ENCODE assay signal across 8 cellular contexts in genomic region chr16:46830417-46830901, GRCh38. TPM values are rescaled to one million over a fixed set of nuclear protein-coding genes. Genes with fewer than 3 reads are reported as not detected.
A peak's percentile ranks its signal among the peaks of the same experiment; 100 is the strongest.
DNase-seq lines count a peak whose midpoint lies in the region; ATAC-seq and TF ChIP-seq lines count a peak whose summit lies in the region.

No MANE protein-coding gene starts in this region.

- H3K27ac Mint-ChIP-seq in activated CD4-positive, alpha-beta memory T cell treated with anti-CD3 and anti-CD28 coated beads, Interleukin-2, amount 10 ng/mL, durations not matched to agents 7 days and 5 days = peak overlapping the region; percentile 93

- peak overlapping the region; percentile 46 for H2AFZ ChIP-seq in neural cell (ENCODE audit: low read depth, low read length)

- H3K9ac ChIP-seq in HUES64 (ENCODE audit: low read depth, low read length) (peak overlapping the region; percentile 94), neural cell (ENCODE audit: low read length) (peak overlapping the region; percentile 87)

- H3K27me3 ChIP-seq in HUES64 (ENCODE audit: insufficient read depth, low read length) = no peaks in the 10 kb centered on the region
- no peaks in the 10 kb centered on the region for H3K27me3 ChIP-seq in neural cell (ENCODE audit: insufficient read depth, low read depth, low read length)
- H3K27me3 ChIP-seq in transverse colon = no peaks in the 10 kb centered on the region

- DNase-seq in CD1c-positive myeloid dendritic cell (ENCODE audit: extremely low spot score) (peak; percentile 52), epithelial cell of proximal tubule (ENCODE audit: low read depth) (no peak), transverse colon (peak; percentile 48), ureter (ENCODE audit: low spot score) (no peak)
- peak; percentile 51 for DNase-seq in activated CD4-positive, alpha-beta memory T cell treated with anti-CD3 and anti-CD28 coated beads, Interleukin-2, amount 10 ng/mL, durations not matched to agents 7 days and 5 days

- ATAC-seq in GM19468 (IDR thresholded peaks at IDR 0.05; ENCODE audit: extremely low read depth, unreplicated experiment) = peak; percentile 0

- intact Hi-C loops in transverse colon (cut with DNase I; ENCODE audit: low total_unique reads) = no loop called here

- POLR2A ChIA-PET in activated CD4-positive, alpha-beta memory T cell treated with anti-CD3 and anti-CD28 coated beads, Interleukin-2, amount 10 ng/mL, durations not matched to agents 7 days and 5 days (lab: Charles Lee) = interaction anchor here (0.8 to 4.7 kb wide), 16 partner anchors 8 to 210 kb away, joined by 3 to 30 read pairs (median 5); partner anchors contain the start of genes DNAJA2, GPT2, ORC6 and SHCBP1

- no peak for TF ChIP-seq POLR2A in transverse colon (IDR thresholded peaks at IDR 0.05)

- no peak for TF ChIP-seq RAD21 in neural cell (conservative IDR thresholded peaks at IDR 0.05)

- H3K4me3 ChIP-seq in HUES64 (ENCODE audit: low read length) = peak overlapping the region; percentile 100
- peak overlapping the region; percentile 82 for H3K4me3 ChIP-seq in epithelial cell of proximal tubule (ENCODE audit: low read depth, low read length)
- H3K4me3 ChIP-seq in neural cell (ENCODE audit: low read length) = peak overlapping the region; percentile 87
- peak overlapping the region; percentile 85 to 98 (median 95) for H3K4me3 ChIP-seq in transverse colon

- in situ Hi-C loops in transverse colon (cut with MboI; ENCODE audit: low pct_ligation_motif_present in 1 of 4, low pct_unique_long_range_greater_than_20kb in 1 of 4, low sequenced_read_pairs in 3 of 4) = no loop called here

- H3F3A ChIP-seq in neural cell (ENCODE audit: insufficient read depth, low read length, poor library complexity, severe bottlenecking) = peaks cover 9% of the 10 kb centered on the region

- no peaks in the 10 kb centered on the region for H3K9me2 ChIP-seq in neural cell (ENCODE audit: insufficient read depth, low read length)

- peaks cover 7% of the 10 kb centered on the region for H3K27me3 Mint-ChIP-seq in activated CD4-positive, alpha-beta memory T cell treated with anti-CD3 and anti-CD28 coated beads, Interleukin-2, amount 10 ng/mL, durations not matched to agents 7 days and 5 days

- no peaks in the 10 kb centered on the region for H3K9me3 Mint-ChIP-seq in activated CD4-positive, alpha-beta memory T cell treated with anti-CD3 and anti-CD28 coated beads, Interleukin-2, amount 10 ng/mL, durations not matched to agents 7 days and 5 days

- H3K4me3 Mint-ChIP-seq in activated CD4-positive, alpha-beta memory T cell treated with anti-CD3 and anti-CD28 coated beads, Interleukin-2, amount 10 ng/mL, durations not matched to agents 7 days and 5 days = peak overlapping the region; percentile 98

- peaks cover 25% of the 10 kb centered on the region for H3K4me1 ChIP-seq in HUES64 (ENCODE audit: insufficient read depth, low read length)
- H3K4me1 ChIP-seq in transverse colon = peaks cover 0 to 31% (median 23%) of the 10 kb centered on the region in 4 donors

- no peaks in the 10 kb centered on the region for H3K36me3 ChIP-seq in HUES64 (ENCODE audit: insufficient read depth, low read length)
- H3K36me3 ChIP-seq in neural cell (ENCODE audit: insufficient read depth, low read length) = no peaks in the 10 kb centered on the region
- no peaks in the 10 kb centered on the region for H3K36me3 ChIP-seq in transverse colon

- TF ChIP-seq EP300 in neural cell (conservative IDR thresholded peaks at IDR 0.05; ENCODE audit: poor library complexity, severe bottlenecking) = no peak
- no peak for TF ChIP-seq EP300 in transverse colon (IDR thresholded peaks at IDR 0.05; ENCODE audit: low read depth)

- peaks cover 43% of the 10 kb centered on the region for H3K79me2 ChIP-seq in neural cell (replicated peaks; ENCODE audit: insufficient read depth, low read length)

- WGBS in HUES64 = under 1% methylated on average over 42 of the region's 45 CpGs
- 1% methylated on average over 25 of the region's 45 CpGs; no CpG with 5 or more reads in 1 of the 2 donors for WGBS in transverse colon (ENCODE audit: low coverage in 1 of 2), 2 donors

- CTCF ChIA-PET in activated CD4-positive, alpha-beta memory T cell treated with anti-CD3 and anti-CD28 coated beads, Interleukin-2, amount 10 ng/mL, durations not matched to agents 7 days and 5 days (lab: Charles Lee) = interaction anchor here (0.7 to 1.4 kb wide), 2 partner anchors 10 to 140 kb away, joined by 3 read pairs; partner anchors contain the start of gene ORC6

- peaks cover 10% of the 10 kb centered on the region for H3K36me3 Mint-ChIP-seq in activated CD4-positive, alpha-beta memory T cell treated with anti-CD3 and anti-CD28 coated beads, Interleukin-2, amount 10 ng/mL, durations not matched to agents 7 days and 5 days (ENCODE audit: low read depth)

- peaks cover 39% of the 10 kb centered on the region for H3K4me1 Mint-ChIP-seq in activated CD4-positive, alpha-beta memory T cell treated with anti-CD3 and anti-CD28 coated beads, Interleukin-2, amount 10 ng/mL, durations not matched to agents 7 days and 5 days

- no peaks in the 10 kb centered on the region for H3K9me3 ChIP-seq in HUES64 (ENCODE audit: insufficient read depth, low read depth, low read length)
- H3K9me3 ChIP-seq in neural cell (ENCODE audit: low read length) = no peaks in the 10 kb centered on the region
- no peaks in the 10 kb centered on the region for H3K9me3 ChIP-seq in transverse colon

- no peaks in the 10 kb centered on the region for H4K20me1 ChIP-seq in neural cell (ENCODE audit: insufficient read depth)

- H3K4me2 ChIP-seq in neural cell (ENCODE audit: low read length) = peak overlapping the region; percentile 77

- H3K27ac ChIP-seq in HUES64 (ENCODE audit: low read depth, low read length) (peak overlapping the region; percentile 85), neural cell (ENCODE audit: low read length) (peak overlapping the region; percentile 80), transverse colon (peak overlapping the region; percentile 93 to 98 (median 97))

- TF ChIP-seq CTCF in epithelial cell of proximal tubule (conservative IDR thresholded peaks at IDR 0.05; ENCODE audit: low read depth, low read length) = no peak
- no peak for TF ChIP-seq CTCF in neural cell (IDR thresholded peaks at IDR 0.05; ENCODE audit: poor library complexity, severe bottlenecking)
- TF ChIP-seq CTCF in transverse colon (IDR thresholded peaks at IDR 0.05) = peak in 1 of 5 experiments; percentile 5

TF ChIP-seq in neural cell, 6 proteins besides CTCF, POLR2A, EP300 and RAD21:
- TF ChIP-seq REST (IDR thresholded peaks at IDR 0.05; ENCODE audit: borderline replicate concordance) (no peak), EZH2 (IDR thresholded peaks at IDR 0.05; ENCODE audit: borderline replicate concordance, insufficient read depth, low read length, poor library complexity, severe bottlenecking) (no peak), TAF1 (IDR thresholded peaks at IDR 0.05; ENCODE audit: low read depth) (no peak), MXI1 (conservative IDR thresholded peaks at IDR 0.05; ENCODE audit: poor library complexity, severe bottlenecking) (no peak), POLR2AphosphoS5 (IDR thresholded peaks at IDR 0.05) (no peak), SMC3 (conservative IDR thresholded peaks at IDR 0.05; ENCODE audit: poor library complexity) (no peak)
TF ChIP-seq in neural cell: peak in this region for 0.

RNA-seq across cellular contexts. Expression of gene C16orf87, which starts 0.5 kb away (rescaled TPM):
- polyA plus RNA-seq in HUES64 (2013, experiment 1 of 2) = 14.6 TPM
- polyA plus RNA-seq in HUES64 (2013, experiment 2 of 2) = 18.6 TPM
- total RNA-seq in activated CD4-positive, alpha-beta memory T cell treated with anti-CD3 and anti-CD28 coated beads, Interleukin-2, amount 10 ng/mL, durations not matched to agents 7 days and 5 days = 10 to 100 TPM; 18.0 to 19.6 TPM
- total RNA-seq in epithelial cell of proximal tubule = 8.6 and 9.3 TPM in 2 replicates
- 24.5 and 27.5 TPM in 2 replicates for polyA plus RNA-seq in neural cell
- 35.3 and 45.6 TPM in 2 replicates for polyA minus RNA-seq in neural cell
- total RNA-seq in transverse colon = 10 to 100 TPM in 1 of 4 donors, 1 to 10 TPM in 1, under 1 TPM in 2; 0.20 to 10.6 (median 4.4) TPM
- total RNA-seq in ureter = 9.4 TPM

RNA-seq across cellular contexts. Expression of gene GPT2, which starts 53.7 kb away (rescaled TPM):
- polyA plus RNA-seq in HUES64 (2013, experiment 1 of 2) = 27.2 TPM
- 28.5 TPM for polyA plus RNA-seq in HUES64 (2013, experiment 2 of 2)
- 10 to 100 TPM; 15.0 to 15.2 TPM for total RNA-seq in activated CD4-positive, alpha-beta memory T cell treated with anti-CD3 and anti-CD28 coated beads, Interleukin-2, amount 10 ng/mL, durations not matched to agents 7 days and 5 days
- total RNA-seq in epithelial cell of proximal tubule = 37.9 TPM in 2 replicates
- polyA plus RNA-seq in neural cell = 23.9 and 27.3 TPM in 2 replicates
- polyA minus RNA-seq in neural cell = 19.2 and 22.5 TPM in 2 replicates
- 10 to 100 TPM; 10.9 to 29.5 (median 16.9) TPM for total RNA-seq in transverse colon
- 34.2 TPM for total RNA-seq in ureter

Comparison
In these comparisons a context has a peak if more than half of its experiments do, and no peak if none do; other contexts are left out.
1. DNase-seq: peak in CD1c-positive myeloid dendritic cell (single experiment), activated CD4-positive, alpha-beta memory T cell treated with anti-CD3 and anti-CD28 coated beads, Interleukin-2, amount 10 ng/mL, durations not matched to agents 7 days and 5 days (single experiment) and transverse colon (single experiment); none in epithelial cell of proximal tubule (single experiment) and ureter (single experiment).
2. Peak in every context shown above with its lines, with median percentiles within 50 percentile points of each other: H3K27ac ChIP-seq and H3K4me3 ChIP-seq.